Comparison of ENCODE assay signal across 29 cellular contexts in genomic region chr20:58549681-58550542, GRCh38. TPM values are rescaled to one million over a fixed set of nuclear protein-coding genes. Genes with fewer than 3 reads are reported as not detected.
DNase-seq lines count a peak whose midpoint lies in the region; TF ChIP-seq lines count a peak whose summit lies in the region.
"Had no signal": no experiment of that assay in that cellular context is flagged by ENCODE, and none has a peak within 500 bp of the region (broad histone marks: within the 10 kb centered on the region; RNA-seq: fewer than 3 reads in every experiment).

No MANE protein-coding gene starts in this region.

- peak overlapping the region; percentile 14 for H2AFZ ChIP-seq in ACC112 (ENCODE audit: low read length, unreplicated experiment)
- no peak overlapping the region for H2AFZ ChIP-seq in osteoblast (ENCODE audit: low read length)
- H2AFZ ChIP-seq: neural progenitor cell had no signal

- H3K9me3 ChIP-seq in osteoblast (ENCODE audit: low read depth, low read length), result no peaks in the 10 kb centered on the region
- H3K9me3 ChIP-seq: BLaER1, heart left ventricle, MG63, prostate gland, tibial nerve had no signal

- H3K4me1 Mint-ChIP-seq in HFFc6 (ENCODE audit: low read depth), result peaks cover 95% of the 10 kb centered on the region
- H3K4me1 Mint-ChIP-seq: activated CD4-positive, alpha-beta T cell treated with anti-CD3 and anti-CD28 coated beads for 36 hours; activated naive CD8-positive, alpha-beta T cell treated with anti-CD3 and anti-CD28 coated beads, Interleukin-2, amount 10 ng/mL, durations not matched to agents 7 days and 5 days had no signal

- H3K4me3 ChIP-seq in ACC112 (ENCODE audit: low read depth, low read length) (no peak overlapping the region), coronary artery (no peak overlapping the region), osteoblast (ENCODE audit: insufficient read depth, low read length) (no peak overlapping the region)
- H3K4me3 ChIP-seq: BLaER1, heart left ventricle, lung, MG63, neural progenitor cell, prostate gland, skin epidermis, tibial nerve had no signal

- TF ChIP-seq CTCF in HFFc6 (IDR thresholded peaks at IDR 0.05) (no peak), coronary artery (IDR thresholded peaks at IDR 0.05) (no peak), osteoblast (IDR thresholded peaks at IDR 0.05; ENCODE audit: extremely low read depth, low read depth, low read length) (no peak)

- H3K36me3 ChIP-seq in ACC112 (ENCODE audit: insufficient read depth, low read length) (no peaks in the 10 kb centered on the region), osteoblast (ENCODE audit: insufficient read depth, low read length) (peaks cover 12% of the 10 kb centered on the region)
- H3K36me3 ChIP-seq: BLaER1, heart left ventricle, MG63, neural progenitor cell, prostate gland, tibial nerve had no signal

- H3K4me3 Mint-ChIP-seq in HFFc6, result peak overlapping the region; percentile 58
- H3K4me3 Mint-ChIP-seq: activated CD4-positive, alpha-beta T cell treated with anti-CD3 and anti-CD28 coated beads for 36 hours; activated naive CD8-positive, alpha-beta T cell treated with anti-CD3 and anti-CD28 coated beads, Interleukin-2, amount 10 ng/mL, durations not matched to agents 7 days and 5 days; neural progenitor cell; T-helper 2 cell treated with Interferon-gamma antibody and Interleukin-4, amounts not matched to agents 5 μg/mL and 100 μg/mL, for 36 hours had no signal

- peak overlapping the region; percentile 73 for H3K27ac ChIP-seq in ACC112 (ENCODE audit: low read depth, low read length)
- H3K27ac ChIP-seq in coronary artery, result no peak overlapping the region
- peak overlapping the region; percentile 93 for H3K27ac ChIP-seq in osteoblast (ENCODE audit: low read depth, low read length)
- H3K27ac ChIP-seq: BLaER1, heart left ventricle, neural progenitor cell, prostate gland, tibial nerve had no signal

- peak overlapping the region; percentile 81 for H3K27ac Mint-ChIP-seq in HFFc6
- H3K27ac Mint-ChIP-seq: activated CD4-positive, alpha-beta T cell treated with anti-CD3 and anti-CD28 coated beads for 36 hours; activated naive CD8-positive, alpha-beta T cell treated with anti-CD3 and anti-CD28 coated beads, Interleukin-2, amount 10 ng/mL, durations not matched to agents 7 days and 5 days; T-helper 2 cell treated with Interferon-gamma antibody and Interleukin-4, amounts not matched to agents 5 μg/mL and 100 μg/mL, for 36 hours had no signal

- H3K79me2 ChIP-seq in ACC112 (ENCODE audit: control insufficient read depth, insufficient read depth, low read length, unreplicated experiment), result no peaks in the 10 kb centered on the region
- H3K79me2 ChIP-seq in osteoblast (ENCODE audit: insufficient read depth, low read length), result no peaks in the 10 kb centered on the region

- no peak for DNase-seq in HFFc6
- DNase-seq in coronary artery (ENCODE audit: low spot score), result peak; percentile 19
- no peak for DNase-seq in osteoblast (ENCODE audit: insufficient read length, low spot score, missing footprints)
- no peak for DNase-seq in NCI-H510A treated with DMSO at 0.1 percent for 48 hours (lab: John Stamatoyannopoulos, UW)
- no peak for DNase-seq in DMS53 treated with DMSO at 0.1 percent for 48 hours (lab: John Stamatoyannopoulos, UW; ENCODE audit: unreplicated experiment)
- DNase-seq in GF-D8 (lab: John Stamatoyannopoulos, UW), result no peak
- DNase-seq in T-helper 1 cell, result no peak
- DNase-seq: activated CD4-positive, alpha-beta T cell treated with anti-CD3 and anti-CD28 coated beads for 36 hours; activated effector memory CD4-positive, alpha-beta T cell treated with anti-CD3 and anti-CD28 coated beads, Interleukin-2, amount 50 U/mL, for 16 hours; activated naive CD8-positive, alpha-beta T cell treated with anti-CD3 and anti-CD28 coated beads, Interleukin-2, amount 10 ng/mL, durations not matched to agents 7 days and 5 days; activated T-cell treated with anti-CD3 and anti-CD28 coated beads, Interleukin-2, amount 50 U/mL, for 1 hour; DMS79; heart left ventricle; KBM-7; NCI-H1105 treated with DMSO at 0.1 percent for 48 hours; NCI-H2029 treated with DMSO at 0.1 percent for 48 hours; NCI-H2227 treated with DMSO at 0.1 percent for 48 hours; NCI-H82; RPMI8226; stimulated activated CD8-positive, alpha-beta memory T cell treated with anti-CD3 and anti-CD28 coated beads, Interleukin-4, amount 100 ng/mL, for 48 hours had no signal

- peaks cover 37% of the 10 kb centered on the region for H3K4me1 ChIP-seq in ACC112 (ENCODE audit: control insufficient read depth, insufficient read depth, low read length, unreplicated experiment)
- peaks cover 80% of the 10 kb centered on the region for H3K4me1 ChIP-seq in osteoblast (ENCODE audit: insufficient read depth, low read length)
- H3K4me1 ChIP-seq: BLaER1, prostate gland, tibial nerve had no signal

- H3K27me3 ChIP-seq in ACC112 (ENCODE audit: insufficient read depth, low read length) (no peaks in the 10 kb centered on the region), osteoblast (ENCODE audit: insufficient read depth, low read length) (no peaks in the 10 kb centered on the region)
- H3K27me3 ChIP-seq: BLaER1, MG63, neural progenitor cell, tibial nerve had no signal

- no peaks in the 10 kb centered on the region for H4K20me1 ChIP-seq in osteoblast (ENCODE audit: insufficient read depth, low read length)
- H4K20me1 ChIP-seq: BLaER1 had no signal

- H3K9me3 Mint-ChIP-seq in HFFc6, result no peaks in the 10 kb centered on the region
- H3K9me3 Mint-ChIP-seq: activated naive CD8-positive, alpha-beta T cell treated with anti-CD3 and anti-CD28 coated beads, Interleukin-2, amount 10 ng/mL, durations not matched to agents 7 days and 5 days; T-helper 2 cell treated with Interferon-gamma antibody and Interleukin-4, amounts not matched to agents 5 μg/mL and 100 μg/mL, for 36 hours had no signal

- peaks cover 13% of the 10 kb centered on the region; the same call in 1 of the 2 replicates for H3K36me3 Mint-ChIP-seq in HFFc6 (ENCODE audit: low read depth)
- H3K36me3 Mint-ChIP-seq: activated naive CD8-positive, alpha-beta T cell treated with anti-CD3 and anti-CD28 coated beads, Interleukin-2, amount 10 ng/mL, durations not matched to agents 7 days and 5 days; neural progenitor cell had no signal

- H3K27me3 Mint-ChIP-seq in HFFc6 (ENCODE audit: insufficient read depth), result peaks cover 4% of the 10 kb centered on the region

- H3K4me2 ChIP-seq in osteoblast (ENCODE audit: insufficient read depth, low read length), result peak overlapping the region; percentile 50
- H3K4me2 ChIP-seq: BLaER1, neural progenitor cell had no signal

RNA-seq across cellular contexts. Expression of gene APCDD1L, which starts 34.7 kb away (rescaled TPM):
- total RNA-seq in HFFc6 (2021; fragmentation: NEBNext Ultra II Directional; extraction: Animal tissue kit (Norgen Biotek cat#: 25700)), result 10 to 100 TPM; 14.5 to 43.3 (median 34.9) TPM
- total RNA-seq in osteoblast, result 16.3 and 16.5 TPM in 2 replicates
- total RNA-seq: activated CD4-positive, alpha-beta T cell treated with anti-CD3 and anti-CD28 coated beads for 36 hours; activated naive CD8-positive, alpha-beta T cell treated with anti-CD3 and anti-CD28 coated beads, Interleukin-2, amount 10 ng/mL, durations not matched to agents 7 days and 5 days had no signal

Comparison
In these comparisons a context has a peak if more than half of its experiments do, and no peak if none do; other contexts are left out.
1. H3K27ac ChIP-seq: peak in ACC112 (single experiment) and osteoblast (single experiment); none in coronary artery (0 of 2).